2 cellular contexts compared by ENCODE assay signal in genomic region chr4:153215976-153216375, GRCh38.
TF ChIP-seq lines count a peak whose summit lies in the region.

No MANE protein-coding gene starts in this region.

TF ChIP-seq in neural cell, 6 proteins besides CTCF, POLR2A, EP300 and RAD21 (continued from another document):
- TF ChIP-seq, protein P1, sequence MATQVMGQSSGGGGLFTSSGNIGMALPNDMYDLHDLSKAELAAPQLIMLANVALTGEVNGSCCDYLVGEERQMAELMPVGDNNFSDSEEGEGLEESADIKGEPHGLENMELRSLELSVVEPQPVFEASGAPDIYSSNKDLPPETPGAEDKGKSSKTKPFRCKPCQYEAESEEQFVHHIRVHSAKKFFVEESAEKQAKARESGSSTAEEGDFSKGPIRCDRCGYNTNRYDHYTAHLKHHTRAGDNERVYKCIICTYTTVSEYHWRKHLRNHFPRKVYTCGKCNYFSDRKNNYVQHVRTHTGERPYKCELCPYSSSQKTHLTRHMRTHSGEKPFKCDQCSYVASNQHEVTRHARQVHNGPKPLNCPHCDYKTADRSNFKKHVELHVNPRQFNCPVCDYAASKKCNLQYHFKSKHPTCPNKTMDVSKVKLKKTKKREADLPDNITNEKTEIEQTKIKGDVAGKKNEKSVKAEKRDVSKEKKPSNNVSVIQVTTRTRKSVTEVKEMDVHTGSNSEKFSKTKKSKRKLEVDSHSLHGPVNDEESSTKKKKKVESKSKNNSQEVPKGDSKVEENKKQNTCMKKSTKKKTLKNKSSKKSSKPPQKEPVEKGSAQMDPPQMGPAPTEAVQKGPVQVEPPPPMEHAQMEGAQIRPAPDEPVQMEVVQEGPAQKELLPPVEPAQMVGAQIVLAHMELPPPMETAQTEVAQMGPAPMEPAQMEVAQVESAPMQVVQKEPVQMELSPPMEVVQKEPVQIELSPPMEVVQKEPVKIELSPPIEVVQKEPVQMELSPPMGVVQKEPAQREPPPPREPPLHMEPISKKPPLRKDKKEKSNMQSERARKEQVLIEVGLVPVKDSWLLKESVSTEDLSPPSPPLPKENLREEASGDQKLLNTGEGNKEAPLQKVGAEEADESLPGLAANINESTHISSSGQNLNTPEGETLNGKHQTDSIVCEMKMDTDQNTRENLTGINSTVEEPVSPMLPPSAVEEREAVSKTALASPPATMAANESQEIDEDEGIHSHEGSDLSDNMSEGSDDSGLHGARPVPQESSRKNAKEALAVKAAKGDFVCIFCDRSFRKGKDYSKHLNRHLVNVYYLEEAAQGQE (IDR thresholded peaks at IDR 0.05; ENCODE audit: borderline replicate concordance), result no peak
- TF ChIP-seq TAF1 (IDR thresholded peaks at IDR 0.05; ENCODE audit: low read depth), result no peak
- no peak for TF ChIP-seq POLR2AphosphoS5 (IDR thresholded peaks at IDR 0.05)
- no peak for TF ChIP-seq EZH2 (IDR thresholded peaks at IDR 0.05; ENCODE audit: borderline replicate concordance, insufficient read depth, low read length, poor library complexity, severe bottlenecking)
- TF ChIP-seq MXI1 (conservative IDR thresholded peaks at IDR 0.05; ENCODE audit: poor library complexity, severe bottlenecking), result no peak

TF ChIP-seq in WTC11, 78 proteins besides CTCF, POLR2A, EP300 and RAD21 (continued from another document):
- no peak for TF ChIP-seq AFF4 (CRISPR knock-in tag; IDR thresholded peaks at IDR 0.05; ENCODE audit: borderline replicate concordance)
- no peak for TF ChIP-seq E2F4 (CRISPR knock-in tag; IDR thresholded peaks at IDR 0.05; ENCODE audit: borderline replicate concordance, low read depth)
- TF ChIP-seq ESRRA (CRISPR knock-in tag; IDR thresholded peaks at IDR 0.05; ENCODE audit: borderline replicate concordance), result no peak
- TF ChIP-seq, protein P2, sequence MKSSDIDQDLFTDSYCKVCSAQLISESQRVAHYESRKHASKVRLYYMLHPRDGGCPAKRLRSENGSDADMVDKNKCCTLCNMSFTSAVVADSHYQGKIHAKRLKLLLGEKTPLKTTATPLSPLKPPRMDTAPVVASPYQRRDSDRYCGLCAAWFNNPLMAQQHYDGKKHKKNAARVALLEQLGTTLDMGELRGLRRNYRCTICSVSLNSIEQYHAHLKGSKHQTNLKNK (CRISPR knock-in tag; IDR thresholded peaks at IDR 0.05), result no peak
- no peak for TF ChIP-seq FOXP4 (CRISPR knock-in tag; IDR thresholded peaks at IDR 0.05)
- TF ChIP-seq, protein P3, sequence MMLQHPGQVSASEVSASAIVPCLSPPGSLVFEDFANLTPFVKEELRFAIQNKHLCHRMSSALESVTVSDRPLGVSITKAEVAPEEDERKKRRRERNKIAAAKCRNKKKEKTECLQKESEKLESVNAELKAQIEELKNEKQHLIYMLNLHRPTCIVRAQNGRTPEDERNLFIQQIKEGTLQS (CRISPR knock-in tag; conservative IDR thresholded peaks at IDR 0.05), result no peak
- TF ChIP-seq TP53 (CRISPR knock-in tag; IDR thresholded peaks at IDR 0.05), result no peak
- no peak for TF ChIP-seq NR3C1 (CRISPR knock-in tag; conservative IDR thresholded peaks at IDR 0.05; ENCODE audit: low read depth)
- TF ChIP-seq NR2C2 (CRISPR knock-in tag; IDR thresholded peaks at IDR 0.05), result no peak
- no peak for TF ChIP-seq CREB1 (CRISPR knock-in tag; IDR thresholded peaks at IDR 0.05)
- TF ChIP-seq NFATC4 (CRISPR knock-in tag; IDR thresholded peaks at IDR 0.05), result no peak
- TF ChIP-seq ELF4 (CRISPR knock-in tag; IDR thresholded peaks at IDR 0.05; ENCODE audit: low read depth), result no peak
- TF ChIP-seq RORB (CRISPR knock-in tag; IDR thresholded peaks at IDR 0.05), result no peak
- TF ChIP-seq KAT7 (CRISPR knock-in tag; IDR thresholded peaks at IDR 0.05; ENCODE audit: borderline replicate concordance), result no peak
